In the genomic region with DNA sequence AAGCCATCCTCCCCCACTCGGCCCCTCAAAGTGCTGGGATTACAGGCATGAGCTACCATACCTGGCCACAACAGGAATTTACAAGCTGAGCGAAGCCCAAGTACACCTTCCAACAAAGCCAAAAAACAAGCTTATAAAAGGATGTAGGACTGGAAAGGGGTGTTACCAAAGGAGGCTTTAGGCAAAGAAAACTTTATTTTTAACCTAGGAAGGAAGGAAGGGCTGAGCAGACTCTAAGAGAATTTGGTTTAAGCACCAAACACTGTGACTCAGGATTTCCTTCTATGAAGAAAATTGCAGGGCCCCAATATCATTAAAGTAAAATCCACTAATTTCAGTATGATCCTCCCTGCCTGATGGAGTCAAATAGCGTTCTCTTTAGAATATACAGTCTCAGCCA, we compare ENCODE assay signal across 22 cellular contexts. TPM values are rescaled to one million over a fixed set of nuclear protein-coding genes. Genes with fewer than 3 reads are reported as not detected.
DNase-seq lines count a peak whose midpoint lies in the region; ATAC-seq, FAIRE-seq and TF ChIP-seq lines count a peak whose summit lies in the region.
"Had no signal": no experiment of that assay in that cellular context is flagged by ENCODE, and none has a peak within 500 bp of the region (broad histone marks: within the 10 kb centered on the region; RNA-seq: fewer than 3 reads in every experiment).

No MANE protein-coding gene starts in this region.

- H3K27me3 Mint-ChIP-seq in chondrocyte (ENCODE audit: low read depth) (no peaks in the 10 kb centered on the region), mesothelial cell of epicardium (ENCODE audit: low read depth) (no peaks in the 10 kb centered on the region)
- no peaks in the 10 kb centered on the region for H3K27me3 Mint-ChIP-seq in T-helper 2 cell treated with Interferon-gamma antibody and Interleukin-4, amounts not matched to agents 5 μg/mL and 100 μg/mL, for 36 hours (ENCODE audit: low read depth)
- H3K27me3 Mint-ChIP-seq: central memory CD8-positive, alpha-beta T cell; stimulated activated naive B cell treated with anti-CD40 and anti-IgM and Interleukin-4, amounts not matched to agents 10 μg/mL and 1 μg/mL and 100 μg/mL, for 72 hours had no signal

- BruUV-seq in HepG2 (replicated peaks; lab: Mats Ljungman, UMichigan) (no TSS peak), PC-3 (replicated peaks; lab: Mats Ljungman, UMichigan) (no TSS peak)

- H3K9me3 ChIP-seq in right lobe of liver (no peaks in the 10 kb centered on the region), HepG2 (ENCODE audit: low read length) (no peaks in the 10 kb centered on the region), PC-3 (ENCODE audit: low read length) (no peaks in the 10 kb centered on the region)
- H3K9me3 ChIP-seq: HAP-1, transverse colon had no signal

- H3K4me3 Mint-ChIP-seq in chondrocyte (ENCODE audit: unreplicated experiment): no peak overlapping the region
- H3K4me3 Mint-ChIP-seq in mesothelial cell of epicardium: no peak overlapping the region
- H3K4me3 Mint-ChIP-seq in T-helper 2 cell treated with Interferon-gamma antibody and Interleukin-4, amounts not matched to agents 5 μg/mL and 100 μg/mL, for 36 hours: no peak overlapping the region
- H3K4me3 Mint-ChIP-seq: central memory CD8-positive, alpha-beta T cell; neural crest cell; stimulated activated naive B cell treated with anti-CD40 and anti-IgM and Interleukin-4, amounts not matched to agents 10 μg/mL and 1 μg/mL and 100 μg/mL, for 72 hours had no signal

- no peaks in the 10 kb centered on the region for H3K36me3 Mint-ChIP-seq in chondrocyte (ENCODE audit: low read depth)
- H3K36me3 Mint-ChIP-seq in mesothelial cell of epicardium: peaks cover 9% of the 10 kb centered on the region
- peaks cover 15% of the 10 kb centered on the region for H3K36me3 Mint-ChIP-seq in T-helper 2 cell treated with Interferon-gamma antibody and Interleukin-4, amounts not matched to agents 5 μg/mL and 100 μg/mL, for 36 hours (ENCODE audit: low read depth)

- H2AFZ ChIP-seq in HepG2 (ENCODE audit: low read length) (no peak overlapping the region), PC-3 (ENCODE audit: low read length) (no peak overlapping the region)

- no peaks in the 10 kb centered on the region for H3K4me1 ChIP-seq in right lobe of liver
- H3K4me1 ChIP-seq in HepG2 (ENCODE audit: insufficient read depth, low read length): peaks cover 11% of the 10 kb centered on the region
- peaks cover 5% of the 10 kb centered on the region; the same call in 1 of the 2 replicates for H3K4me1 ChIP-seq in PC-3 (ENCODE audit: insufficient read depth, low read length)

- TF ChIP-seq POLR2A in right lobe of liver (IDR thresholded peaks at IDR 0.05): no peak
- TF ChIP-seq POLR2A in HepG2 (IDR thresholded peaks at IDR 0.05; ENCODE audit: insufficient read depth in 1 of 2, low read depth in 2 of 2, low read length in 2 of 2): no peak

- peaks cover 78% of the 10 kb centered on the region for H3K79me2 ChIP-seq in HepG2 (ENCODE audit: insufficient read depth, low read length)
- H3K79me2 ChIP-seq in PC-3 (ENCODE audit: low read length): peaks cover 44% of the 10 kb centered on the region

- H3K36me3 ChIP-seq in right lobe of liver (no peaks in the 10 kb centered on the region), HepG2 (replicated peaks in 1 of 2; ENCODE audit: control insufficient read depth in 1 of 2, insufficient read depth in 2 of 2, low read length in 2 of 2) (peaks cover 2 to 3% of the 10 kb centered on the region in 2 experiments; a peak in 1 of 5 replicates), PC-3 (ENCODE audit: low read depth, low read length) (no peaks in the 10 kb centered on the region)
- H3K36me3 ChIP-seq: transverse colon, WERI-Rb-1 had no signal

- in situ Hi-C loops in HepG2 (cut with HindIII; ENCODE audit: extremely low pct_ligation_motif_present, low pct_unique_long_range_greater_than_20kb): no loop called here

- H3K4me3 ChIP-seq in right lobe of liver (no peak overlapping the region), HepG2 (replicated peaks in 1 of 3; ENCODE audit: insufficient read depth in 1 of 3, low read depth in 2 of 3, low read length in 3 of 3) (no peak overlapping the region), PC-3 (ENCODE audit: low read length) (no peak overlapping the region)
- H3K4me3 ChIP-seq: HAP-1, transverse colon had no signal

- WGBS in right lobe of liver (ENCODE audit: insufficient coverage, low coverage, low lambda C conversion rate, missing lambda C conversion rate): 65% methylated on average over 3 of the region's 3 CpGs
- 99% methylated on average over 3 of the region's 3 CpGs for WGBS in HepG2 (ENCODE audit: low lambda C conversion rate)

- DNase-seq in right lobe of liver (no peak), HepG2 (ENCODE audit: low spot score) (no peak), chondrocyte (ENCODE audit: low spot score) (no peak), mesothelial cell of epicardium (ENCODE audit: low spot score in 2 of 2, unreplicated experiment in 2 of 2) (no peak), head of caudate nucleus (no peak), PC-3 (no peak)
- DNase-seq in T-helper 2 cell treated with Interferon-gamma antibody and Interleukin-4, amounts not matched to agents 5 μg/mL and 100 μg/mL, for 36 hours (ENCODE audit: low spot score): no peak
- DNase-seq: kidney; mesendoderm; NCI-H1048; NCI-H2029 treated with DMSO at 0.1 percent for 48 hours; NCI-H510A; retina; stimulated activated CD4-positive, alpha-beta T cell treated with anti-CD3 and anti-CD28 coated beads, Interleukin-15, amount 100 ng/mL, for 24 hours; stimulated activated naive B cell treated with anti-CD40 and anti-IgM and Interleukin-4, amounts not matched to agents 10 μg/mL and 1 μg/mL and 100 μg/mL, for 72 hours; transverse colon; WERI-Rb-1 had no signal

- no peak for TF ChIP-seq EP300 in HepG2 (IDR thresholded peaks at IDR 0.05; ENCODE audit: low read depth in 2 of 2, low read length in 2 of 2)
- no peak for TF ChIP-seq EP300 in HepG2 (CRISPR knock-in tag; IDR thresholded peaks at IDR 0.05; ENCODE audit: borderline replicate concordance)

- H3K27ac Mint-ChIP-seq in chondrocyte (ENCODE audit: unreplicated experiment) (peak overlapping the region; percentile 37), mesothelial cell of epicardium (peak overlapping the region; percentile 64)
- no peak overlapping the region for H3K27ac Mint-ChIP-seq in T-helper 2 cell treated with Interferon-gamma antibody and Interleukin-4, amounts not matched to agents 5 μg/mL and 100 μg/mL, for 36 hours
- H3K27ac Mint-ChIP-seq: stimulated activated naive B cell treated with anti-CD40 and anti-IgM and Interleukin-4, amounts not matched to agents 10 μg/mL and 1 μg/mL and 100 μg/mL, for 72 hours had no signal

- H3K27me3 ChIP-seq in right lobe of liver (no peaks in the 10 kb centered on the region), HepG2 (ENCODE audit: control insufficient read depth in 1 of 2, insufficient read depth in 2 of 2, low read length in 2 of 2) (no peaks in the 10 kb centered on the region), PC-3 (ENCODE audit: low read length) (no peaks in the 10 kb centered on the region)
- H3K27me3 ChIP-seq: transverse colon had no signal

- CTCF ChIA-PET in HepG2 (lab: Yijun Ruan, JAX; ENCODE audit: low intra/inter-chr PET ratio, low total read pairs) (no interaction called here), PC-3 (lab: Charles Lee) (no interaction called here)

- H3K9me2 ChIP-seq in PC-3 (replicated peaks; ENCODE audit: low read length): no peaks in the 10 kb centered on the region

- H3K9me3 Mint-ChIP-seq in chondrocyte (ENCODE audit: low read depth) (no peaks in the 10 kb centered on the region), mesothelial cell of epicardium (no peaks in the 10 kb centered on the region)
- H3K9me3 Mint-ChIP-seq in T-helper 2 cell treated with Interferon-gamma antibody and Interleukin-4, amounts not matched to agents 5 μg/mL and 100 μg/mL, for 36 hours: no peaks in the 10 kb centered on the region
- H3K9me3 Mint-ChIP-seq: central memory CD8-positive, alpha-beta T cell; neural crest cell; stimulated activated naive B cell treated with anti-CD40 and anti-IgM and Interleukin-4, amounts not matched to agents 10 μg/mL and 1 μg/mL and 100 μg/mL, for 72 hours had no signal

- no peak for FAIRE-seq in HepG2 (lab: Jason Lieb, UNC)
- FAIRE-seq: GM19239, kidney had no signal

- no peak overlapping the region for H3K4me2 ChIP-seq in HepG2 (ENCODE audit: low read depth, low read length)
- no peak overlapping the region for H3K4me2 ChIP-seq in PC-3 (ENCODE audit: low read length)

- intact Hi-C loops in right lobe of liver (cut with DNase I): no loop called here
- intact Hi-C loops in HepG2 (cut with micrococcal nuclease; ENCODE audit: unreplicated experiment): no loop called here
- intact Hi-C loops in head of caudate nucleus (cut with DNase I): no loop called here
- intact Hi-C loops in PC-3 (cut with micrococcal nuclease): no loop called here

- POLR2A ChIA-PET in HepG2 (lab: Yijun Ruan, JAX) (no interaction called here), PC-3 (lab: Charles Lee; ENCODE audit: unreplicated experiment) (no interaction called here)

- no peak for TF ChIP-seq RAD21 in HepG2 (CRISPR knock-in tag; IDR thresholded peaks at IDR 0.05)

- H3K9ac ChIP-seq in HepG2 (ENCODE audit: insufficient read depth, low read depth, low read length) (no peak overlapping the region), PC-3 (ENCODE audit: low read length) (no peak overlapping the region)

- H3K27ac ChIP-seq in right lobe of liver (no peak overlapping the region), HepG2 (ENCODE audit: extremely low read length, insufficient read depth, low read length) (no peak overlapping the region), PC-3 (ENCODE audit: low read length) (no peak overlapping the region)
- H3K27ac ChIP-seq: transverse colon, WERI-Rb-1 had no signal

- peaks cover 31% of the 10 kb centered on the region for H3K4me1 Mint-ChIP-seq in chondrocyte (ENCODE audit: low read depth)
- peaks cover 10% of the 10 kb centered on the region for H3K4me1 Mint-ChIP-seq in mesothelial cell of epicardium
- H3K4me1 Mint-ChIP-seq in T-helper 2 cell treated with Interferon-gamma antibody and Interleukin-4, amounts not matched to agents 5 μg/mL and 100 μg/mL, for 36 hours (ENCODE audit: low read depth): peaks cover 41% of the 10 kb centered on the region

- TF ChIP-seq CTCF in right lobe of liver (IDR thresholded peaks at IDR 0.05): no peak
- no peak for TF ChIP-seq CTCF in HepG2 (CRISPR knock-in tag; IDR thresholded peaks at IDR 0.05)
- TF ChIP-seq CTCF in chondrocyte (IDR thresholded peaks at IDR 0.05): no peak
- TF ChIP-seq CTCF in mesothelial cell of epicardium (IDR thresholded peaks at IDR 0.05; ENCODE audit: unreplicated experiment): no peak
- TF ChIP-seq CTCF in PC-3 (conservative IDR thresholded peaks at IDR 0.05; ENCODE audit: low read depth, low read length): no peak

- no peaks in the 10 kb centered on the region for H3F3A ChIP-seq in PC-3 (ENCODE audit: low read length, unreplicated experiment)

- ATAC-seq in right lobe of liver: peak in 3 of 4 donors; percentile 18 to 43 (median 34)
- no peak for ATAC-seq in HepG2
- ATAC-seq in HG03457 (IDR thresholded peaks at IDR 0.05; ENCODE audit: unreplicated experiment): no peak
- ATAC-seq in PC-3: no peak
- ATAC-seq: stimulated activated naive B cell treated with anti-CD40 and anti-IgM and Interleukin-4, amounts not matched to agents 10 μg/mL and 1 μg/mL and 100 μg/mL, for 72 hours had no signal

- H4K20me1 ChIP-seq in HepG2 (ENCODE audit: insufficient read depth, low read length): peaks cover 23% of the 10 kb centered on the region; the same call in 1 of the 2 replicates
- no peaks in the 10 kb centered on the region for H4K20me1 ChIP-seq in PC-3 (ENCODE audit: low read length)

RNA-seq across cellular contexts. Expression of gene DENND5A, which starts 12.1 kb away (rescaled TPM):
- total RNA-seq in right lobe of liver (10 to 100 TPM; 14.4 to 38.7 (median 20.4) TPM), HepG2 (2016; rRNA removed; fragmentation: Illumina TruSeq; extraction: Trizol) (57.7 and 63.3 TPM in 2 replicates), chondrocyte (94.0 to 116 TPM (median 111 TPM) in 3 replicates), mesothelial cell of epicardium (84.9 to 89.6 TPM (median 85.5 TPM) in 3 replicates), PC-3 (2014; rRNA removed) (37.7 and 46.9 TPM in 2 replicates)
- 50.7 and 55.3 TPM in 2 replicates for total RNA-seq in HepG2 (2016; cell fraction: cytosol; rRNA removed; fragmentation: Illumina TruSeq; extraction: Trizol; ENCODE audit: low read depth)
- total RNA-seq in HepG2 (2016; cell fraction: insoluble cytoplasmic fraction; rRNA removed; fragmentation: Illumina TruSeq; extraction: Trizol): 49.9 and 57.0 TPM in 2 replicates
- total RNA-seq in HepG2 (2016; cell fraction: membrane; rRNA removed; fragmentation: Illumina TruSeq; extraction: Trizol): 72.0 and 73.6 TPM in 2 replicates
- total RNA-seq in HepG2 (2016; cell fraction: nucleus; rRNA removed; fragmentation: Illumina TruSeq; extraction: Trizol): 57.7 and 69.2 TPM in 2 replicates
- 145 and 158 TPM in 2 replicates for polyA plus RNA-seq in HepG2 (2011; rRNA removed)
- 107 and 120 TPM in 2 replicates for polyA plus RNA-seq in HepG2 (2011; cell fraction: cytosol; rRNA removed)
- polyA plus RNA-seq in HepG2 (2011; cell fraction: nucleus; rRNA removed): 235 and 247 TPM in 2 replicates
- polyA plus RNA-seq in HepG2 (2012): 46.6 and 55.7 TPM in 2 replicates
- polyA plus RNA-seq in HepG2 (2016; cell fraction: cytosol; fragmentation: Illumina TruSeq; extraction: Trizol; ENCODE audit: low read depth): 9.6 and 10.6 TPM in 2 replicates
- 47.8 and 51.4 TPM in 2 replicates for polyA plus RNA-seq in HepG2 (2016; cell fraction: insoluble cytoplasmic fraction; fragmentation: Illumina TruSeq; extraction: Trizol; ENCODE audit: low read depth)
- 34.7 and 37.8 TPM in 2 replicates for polyA plus RNA-seq in HepG2 (2016; cell fraction: membrane; fragmentation: Illumina TruSeq; extraction: Trizol; ENCODE audit: low read depth)
- 69.5 and 73.3 TPM in 2 replicates for polyA plus RNA-seq in HepG2 (2016; cell fraction: nucleus; fragmentation: Illumina TruSeq; extraction: Trizol; ENCODE audit: insufficient read depth, low read depth)
- polyA minus RNA-seq in HepG2 (2011; rRNA and poly(A)+ RNA removed; ENCODE audit: low replicate concordance): 364 and 452 TPM in 2 replicates
- polyA minus RNA-seq in HepG2 (2011; cell fraction: cytosol; rRNA and poly(A)+ RNA removed): 57.6 and 73.9 TPM in 2 replicates
- polyA minus RNA-seq in HepG2 (2011; cell fraction: nucleus; rRNA and poly(A)+ RNA removed): 178 and 232 TPM in 2 replicates

Comparison
In these comparisons a context has a peak if more than half of its experiments do, and no peak if none do; other contexts are left out.
1. ATAC-seq: peak in right lobe of liver (3 of 4); none in HepG2 (single experiment), HG03457 (single experiment) and PC-3 (single experiment).